Comparison of ENCODE assay signal across 11 cellular contexts in genomic region chr11:103601230-103601846, GRCh38.
DNase-seq lines count a peak whose midpoint lies in the region; ATAC-seq and FAIRE-seq lines count a peak whose summit lies in the region.
"Had no signal": no experiment of that assay in that cellular context is flagged by ENCODE, and none has a peak within 500 bp of the region (broad histone marks: within the 10 kb centered on the region; RNA-seq: fewer than 3 reads in every experiment).

No MANE protein-coding gene starts in this region.

- 59 to 71% (median 64%) methylated on average over 3 of the region's 3 CpGs for WGBS in small intestine, 3 donors

- no peak overlapping the region for H3K27ac Mint-ChIP-seq in activated naive CD8-positive, alpha-beta T cell treated with anti-CD3 and anti-CD28 coated beads for 36 hours
- H3K27ac Mint-ChIP-seq: stimulated activated naive CD8-positive, alpha-beta T cell treated with anti-CD3 and anti-CD28 coated beads, Interleukin-15, Interleukin-2, amounts not matched to agents 100 ng/mL and 50 ng/mL, for 24 hours had no signal

- no peaks in the 10 kb centered on the region for H3K36me3 ChIP-seq in small intestine (ENCODE audit: control insufficient read depth in 2 of 2, insufficient read depth in 2 of 2, low read length in 2 of 2)
- H3K36me3 ChIP-seq: BLaER1 had no signal

- no peak overlapping the region for H3K4me3 ChIP-seq in small intestine (ENCODE audit: low read depth in 1 of 2, low read length in 2 of 2)
- H3K4me3 ChIP-seq: BLaER1 had no signal

- peaks cover 34% of the 10 kb centered on the region for H3K27me3 Mint-ChIP-seq in activated naive CD8-positive, alpha-beta T cell treated with anti-CD3 and anti-CD28 coated beads for 36 hours

- DNase-seq in NCI-H2107 treated with DMSO at 0.1 percent for 48 hours (lab: John Stamatoyannopoulos, UW; ENCODE audit: unreplicated experiment), result peak; percentile 49
- no peak for DNase-seq in NCI-H2107 (lab: John Stamatoyannopoulos, UW)
- DNase-seq in NCI-H526 treated with DMSO at 0.1 percent for 48 hours (lab: John Stamatoyannopoulos, UW), result peak; percentile 70
- DNase-seq in activated naive CD8-positive, alpha-beta T cell treated with anti-CD3 and anti-CD28 coated beads for 36 hours, result peak; percentile 10
- no peak for DNase-seq in left cardiac atrium
- DNase-seq in small intestine, result peak; percentile 25

- no peaks in the 10 kb centered on the region for H3K36me3 Mint-ChIP-seq in activated naive CD8-positive, alpha-beta T cell treated with anti-CD3 and anti-CD28 coated beads for 36 hours

- no peak for FAIRE-seq in small intestine (lab: Jason Lieb, UNC)

- H3K27ac ChIP-seq in small intestine (ENCODE audit: low read depth in 1 of 2, low read length in 1 of 2), result no peak overlapping the region
- H3K27ac ChIP-seq: BLaER1 had no signal

- intact Hi-C loops in left cardiac atrium (cut with DNase I), result loop anchor here (1.0 to 10.0 kb wide), 4 partner anchors 139 to 397 kb away; no protein-coding TSS in a partner anchor

- peak; percentile 97 for ATAC-seq in GM21447 (IDR thresholded peaks at IDR 0.05; ENCODE audit: unreplicated experiment)
- peak; percentile 96 for ATAC-seq in HG03558 (IDR thresholded peaks at IDR 0.05; ENCODE audit: extremely low read depth, unreplicated experiment)
- peak; percentile 67 to 74 for ATAC-seq in left cardiac atrium

- H3K9me3 ChIP-seq in small intestine (ENCODE audit: control insufficient read depth, low read depth), result no peaks in the 10 kb centered on the region
- H3K9me3 ChIP-seq: BLaER1 had no signal

- no peaks in the 10 kb centered on the region for H3K27me3 ChIP-seq in small intestine (ENCODE audit: control insufficient read depth in 2 of 2, insufficient read depth in 2 of 2, low read length in 2 of 2)
- H3K27me3 ChIP-seq: BLaER1 had no signal

- no peak overlapping the region for H3K4me3 Mint-ChIP-seq in activated naive CD8-positive, alpha-beta T cell treated with anti-CD3 and anti-CD28 coated beads for 36 hours
- H3K4me3 Mint-ChIP-seq: central memory CD8-positive, alpha-beta T cell; stimulated activated naive CD8-positive, alpha-beta T cell treated with anti-CD3 and anti-CD28 coated beads, Interleukin-15, Interleukin-2, amounts not matched to agents 100 ng/mL and 50 ng/mL, for 24 hours had no signal

- H3K9me3 Mint-ChIP-seq in activated naive CD8-positive, alpha-beta T cell treated with anti-CD3 and anti-CD28 coated beads for 36 hours, result no peaks in the 10 kb centered on the region
- H3K9me3 Mint-ChIP-seq: central memory CD8-positive, alpha-beta T cell; stimulated activated naive CD8-positive, alpha-beta T cell treated with anti-CD3 and anti-CD28 coated beads, Interleukin-15, Interleukin-2, amounts not matched to agents 100 ng/mL and 50 ng/mL, for 24 hours had no signal

- H3K4me1 Mint-ChIP-seq in activated naive CD8-positive, alpha-beta T cell treated with anti-CD3 and anti-CD28 coated beads for 36 hours, result no peaks in the 10 kb centered on the region
- H3K4me1 Mint-ChIP-seq: central memory CD8-positive, alpha-beta T cell had no signal

- H3K4me1 ChIP-seq in small intestine (ENCODE audit: control insufficient read depth in 2 of 2, insufficient read depth in 1 of 2, low read depth in 1 of 2, low read length in 1 of 2), result no peaks in the 10 kb centered on the region
- H3K4me1 ChIP-seq: BLaER1 had no signal

Comparison
In these comparisons a context has a peak if more than half of its experiments do, and no peak if none do; other contexts are left out.
1. DNase-seq: peak in NCI-H2107 treated with DMSO at 0.1 percent for 48 hours (single experiment), NCI-H526 treated with DMSO at 0.1 percent for 48 hours (single experiment), activated naive CD8-positive, alpha-beta T cell treated with anti-CD3 and anti-CD28 coated beads for 36 hours (single experiment) and small intestine (single experiment); none in NCI-H2107 (single experiment) and left cardiac atrium (single experiment).
2. Peak in every context shown above with its lines, with median percentiles within 50 percentile points of each other: ATAC-seq.